14 cellular contexts compared by ENCODE assay signal in genomic region chr16:84498859-84499620, GRCh38. TPM values are rescaled to one million over a fixed set of nuclear protein-coding genes. Genes with fewer than 3 reads are reported as not detected.
A peak's percentile ranks its signal among the peaks of the same experiment; 100 is the strongest.
DNase-seq lines count a peak whose midpoint lies in the region; ATAC-seq and TF ChIP-seq lines count a peak whose summit lies in the region.
"Had no signal": no experiment of that assay in that cellular context is flagged by ENCODE, and none has a peak within 500 bp of the region (broad histone marks: within the 10 kb centered on the region; RNA-seq: fewer than 3 reads in every experiment).

No MANE protein-coding gene starts in this region.

- intact Hi-C loops in MCF 10A (cut with micrococcal nuclease): no loop called here
- intact Hi-C loops in breast epithelium (cut with DNase I; ENCODE audit: low total_unique reads): loop anchor here (10.0 kb wide), 1 partner anchor 436 kb away; no protein-coding TSS in a partner anchor
- intact Hi-C loops in PC-9 (cut with micrococcal nuclease; ENCODE audit: unreplicated experiment): no loop called here

- peaks cover 45% of the 10 kb centered on the region for H3K4me1 Mint-ChIP-seq in MCF 10A (ENCODE audit: insufficient read depth, unreplicated experiment)
- peaks cover 14% of the 10 kb centered on the region for H3K4me1 Mint-ChIP-seq in WTC11

- H3F3A ChIP-seq in PC-9 (ENCODE audit: insufficient read depth, low read depth): peaks cover 46% of the 10 kb centered on the region

- no peaks in the 10 kb centered on the region for H3K9me2 ChIP-seq in PC-9 (ENCODE audit: insufficient read depth)

- no TSS peak for BruUV-seq in MCF 10A (replicated peaks; lab: Mats Ljungman, UMichigan)
- BruUV-seq in PC-9 (replicated peaks; lab: Mats Ljungman, UMichigan): no TSS peak

- H2AFZ ChIP-seq in PC-9: no peak overlapping the region

- no peak for TF ChIP-seq CTCF in MCF 10A (IDR thresholded peaks at IDR 0.05; ENCODE audit: unreplicated experiment)
- TF ChIP-seq CTCF in breast epithelium (IDR thresholded peaks at IDR 0.05): no peak
- TF ChIP-seq CTCF in PC-9 (conservative IDR thresholded peaks at IDR 0.05): no peak
- TF ChIP-seq CTCF in WTC11 (IDR thresholded peaks at IDR 0.05): no peak

- no peak for TF ChIP-seq POLR2A in breast epithelium (IDR thresholded peaks at IDR 0.05)

- H3K27ac Mint-ChIP-seq in MCF 10A (ENCODE audit: low read depth, unreplicated experiment): peak overlapping the region; percentile 31
- no peak overlapping the region; the same call in 1 of the 2 replicates for H3K27ac Mint-ChIP-seq in WTC11
- H3K27ac Mint-ChIP-seq: CD4-positive, CD25-positive, alpha-beta regulatory T cell had no signal

- peaks cover 0 to 6% of the 10 kb centered on the region in 2 donors for H3K4me1 ChIP-seq in breast epithelium
- H3K4me1 ChIP-seq in PC-9 (replicated peaks; ENCODE audit: insufficient read depth): peaks cover 59% of the 10 kb centered on the region

- H3K36me3 ChIP-seq in breast epithelium: no peaks in the 10 kb centered on the region
- H3K36me3 ChIP-seq in PC-9 (ENCODE audit: low read depth): peaks cover 46% of the 10 kb centered on the region

- H3K27me3 Mint-ChIP-seq in MCF 10A (ENCODE audit: insufficient read depth, unreplicated experiment): no peaks in the 10 kb centered on the region
- no peaks in the 10 kb centered on the region for H3K27me3 Mint-ChIP-seq in WTC11 (ENCODE audit: low read depth)
- H3K27me3 Mint-ChIP-seq: CD4-positive, CD25-positive, alpha-beta regulatory T cell had no signal

- no peaks in the 10 kb centered on the region for H3K27me3 ChIP-seq in breast epithelium
- H3K27me3 ChIP-seq in PC-9 (ENCODE audit: insufficient read depth, low read depth): no peaks in the 10 kb centered on the region
- H3K27me3 ChIP-seq: SJSA1 had no signal

- POLR2A ChIA-PET in MCF 10A (lab: Yijun Ruan, JAX) (interaction anchor here (0.6 to 0.7 kb wide), 2 partner anchors 103 to 227 kb away, joined by 3 read pairs; no protein-coding TSS in a partner anchor), PC-9 (lab: Charles Lee; ENCODE audit: unreplicated experiment) (no interaction called here), WTC11 (lab: Charles Lee) (no interaction called here)

- H3K4me3 ChIP-seq in breast epithelium (no peak overlapping the region), PC-9 (no peak overlapping the region)
- H3K4me3 ChIP-seq: SJSA1 had no signal

- H3K9me3 Mint-ChIP-seq in MCF 10A (ENCODE audit: unreplicated experiment) (no peaks in the 10 kb centered on the region), WTC11 (peaks cover 13% of the 10 kb centered on the region)

- H3K27ac ChIP-seq in breast epithelium (no peak overlapping the region), PC-9 (peak overlapping the region; percentile 99)
- H3K27ac ChIP-seq: SJSA1 had no signal

- CTCF ChIA-PET in MCF 10A (lab: Yijun Ruan, JAX): interaction anchor here (1.0 to 1.5 kb wide), 5 partner anchors 11 to 227 kb away, joined by 3 to 6 read pairs (median 4); no protein-coding TSS in a partner anchor
- CTCF ChIA-PET in PC-9 (lab: Charles Lee): interaction anchor here (0.6 kb wide), 1 partner anchor 327 kb away, joined by 3 read pairs; no protein-coding TSS in a partner anchor
- CTCF ChIA-PET in WTC11 (lab: Charles Lee): interaction anchor here (0.9 kb wide), 1 partner anchor 382 kb away, joined by 3 read pairs; the partner anchor contains the start of gene MBTPS1

- peak; percentile 57 for DNase-seq in MCF 10A (ENCODE audit: unreplicated experiment)
- no peak for DNase-seq in breast epithelium (ENCODE audit: low spot score in 2 of 2)
- DNase-seq in PC-9: peak; percentile 47 to 83
- peak; percentile 43 for DNase-seq in islet precursor cell
- DNase-seq in NCI-H526 (lab: John Stamatoyannopoulos, UW): no peak
- DNase-seq in COR-L47 (lab: John Stamatoyannopoulos, UW): no peak
- DNase-seq in WTC11 (ENCODE audit: low spot score): no peak
- DNase-seq: CD4-positive, CD25-positive, alpha-beta regulatory T cell; DND-41; Karpas-422; NCI-H1417 treated with DMSO at 0.1 percent for 48 hours; NCI-H2029; NCI-H2171 treated with DMSO at 0.1 percent for 48 hours had no signal

- peaks cover 48% of the 10 kb centered on the region for H3K79me2 ChIP-seq in PC-9 (ENCODE audit: low read depth)

- H3K9me3 ChIP-seq in breast epithelium: no peaks in the 10 kb centered on the region
- no peaks in the 10 kb centered on the region for H3K9me3 ChIP-seq in PC-9 (ENCODE audit: insufficient read depth, low read depth)
- H3K9me3 ChIP-seq: SJSA1 had no signal

- H3K4me2 ChIP-seq in PC-9: peak overlapping the region; percentile 90

- H3K36me3 Mint-ChIP-seq in MCF 10A (ENCODE audit: insufficient read depth, unreplicated experiment) (peaks cover 58% of the 10 kb centered on the region), WTC11 (peaks cover 41% of the 10 kb centered on the region)

- ATAC-seq in WTC11: no peak

- H3K4me3 Mint-ChIP-seq in MCF 10A (ENCODE audit: unreplicated experiment) (no peak overlapping the region), WTC11 (no peak overlapping the region)

- H4K20me1 ChIP-seq in PC-9 (ENCODE audit: insufficient read depth): no peaks in the 10 kb centered on the region

TF ChIP-seq in WTC11, 78 proteins besides CTCF, POLR2A, EP300 and RAD21:
- no peak for TF ChIP-seq KAT7 (CRISPR knock-in tag; IDR thresholded peaks at IDR 0.05; ENCODE audit: borderline replicate concordance)
- no peak for TF ChIP-seq PRRX2 (CRISPR knock-in tag; IDR thresholded peaks at IDR 0.05)
- TF ChIP-seq GABPB1 (CRISPR knock-in tag; IDR thresholded peaks at IDR 0.05): no peak
- TF ChIP-seq, protein P1, sequence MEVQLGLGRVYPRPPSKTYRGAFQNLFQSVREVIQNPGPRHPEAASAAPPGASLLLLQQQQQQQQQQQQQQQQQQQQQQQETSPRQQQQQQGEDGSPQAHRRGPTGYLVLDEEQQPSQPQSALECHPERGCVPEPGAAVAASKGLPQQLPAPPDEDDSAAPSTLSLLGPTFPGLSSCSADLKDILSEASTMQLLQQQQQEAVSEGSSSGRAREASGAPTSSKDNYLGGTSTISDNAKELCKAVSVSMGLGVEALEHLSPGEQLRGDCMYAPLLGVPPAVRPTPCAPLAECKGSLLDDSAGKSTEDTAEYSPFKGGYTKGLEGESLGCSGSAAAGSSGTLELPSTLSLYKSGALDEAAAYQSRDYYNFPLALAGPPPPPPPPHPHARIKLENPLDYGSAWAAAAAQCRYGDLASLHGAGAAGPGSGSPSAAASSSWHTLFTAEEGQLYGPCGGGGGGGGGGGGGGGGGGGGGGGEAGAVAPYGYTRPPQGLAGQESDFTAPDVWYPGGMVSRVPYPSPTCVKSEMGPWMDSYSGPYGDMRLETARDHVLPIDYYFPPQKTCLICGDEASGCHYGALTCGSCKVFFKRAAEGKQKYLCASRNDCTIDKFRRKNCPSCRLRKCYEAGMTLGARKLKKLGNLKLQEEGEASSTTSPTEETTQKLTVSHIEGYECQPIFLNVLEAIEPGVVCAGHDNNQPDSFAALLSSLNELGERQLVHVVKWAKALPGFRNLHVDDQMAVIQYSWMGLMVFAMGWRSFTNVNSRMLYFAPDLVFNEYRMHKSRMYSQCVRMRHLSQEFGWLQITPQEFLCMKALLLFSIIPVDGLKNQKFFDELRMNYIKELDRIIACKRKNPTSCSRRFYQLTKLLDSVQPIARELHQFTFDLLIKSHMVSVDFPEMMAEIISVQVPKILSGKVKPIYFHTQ (CRISPR knock-in tag; IDR thresholded peaks at IDR 0.05): no peak
- TF ChIP-seq MXD4 (CRISPR knock-in tag; IDR thresholded peaks at IDR 0.05; ENCODE audit: borderline replicate concordance): no peak
- no peak for TF ChIP-seq ZNF263 (CRISPR knock-in tag; IDR thresholded peaks at IDR 0.05; ENCODE audit: low read depth)
- TF ChIP-seq TCF7 (CRISPR knock-in tag; IDR thresholded peaks at IDR 0.05; ENCODE audit: low read depth): no peak
TF ChIP-seq in WTC11: peak in this region for 0.

RNA-seq across cellular contexts. Expression of gene MEAK7, which starts 5.4 kb away (rescaled TPM):
- 62.3 and 66.8 TPM in 2 replicates for total RNA-seq in MCF 10A (2022)
- total RNA-seq in breast epithelium: 10 to 100 TPM in 2 of 3 donors, 1 to 10 TPM in 1; 8.8 to 38.1 (median 17.4) TPM
- 73.4 and 74.6 TPM in 2 replicates for total RNA-seq in PC-9 (2021)
- total RNA-seq in WTC11 (2021): 14.4 to 16.7 TPM (median 15.3 TPM) in 3 replicates

Comparison
In these comparisons a context has a peak if more than half of its experiments do, and no peak if none do; other contexts are left out.
1. DNase-seq: peak in MCF 10A (single experiment), PC-9 (2 of 2) and islet precursor cell (single experiment); none in breast epithelium (0 of 2), NCI-H526 (0 of 2), COR-L47 (single experiment) and WTC11 (single experiment).